Comparison of ENCODE assay signal across 1 cellular context in the genomic region with DNA sequence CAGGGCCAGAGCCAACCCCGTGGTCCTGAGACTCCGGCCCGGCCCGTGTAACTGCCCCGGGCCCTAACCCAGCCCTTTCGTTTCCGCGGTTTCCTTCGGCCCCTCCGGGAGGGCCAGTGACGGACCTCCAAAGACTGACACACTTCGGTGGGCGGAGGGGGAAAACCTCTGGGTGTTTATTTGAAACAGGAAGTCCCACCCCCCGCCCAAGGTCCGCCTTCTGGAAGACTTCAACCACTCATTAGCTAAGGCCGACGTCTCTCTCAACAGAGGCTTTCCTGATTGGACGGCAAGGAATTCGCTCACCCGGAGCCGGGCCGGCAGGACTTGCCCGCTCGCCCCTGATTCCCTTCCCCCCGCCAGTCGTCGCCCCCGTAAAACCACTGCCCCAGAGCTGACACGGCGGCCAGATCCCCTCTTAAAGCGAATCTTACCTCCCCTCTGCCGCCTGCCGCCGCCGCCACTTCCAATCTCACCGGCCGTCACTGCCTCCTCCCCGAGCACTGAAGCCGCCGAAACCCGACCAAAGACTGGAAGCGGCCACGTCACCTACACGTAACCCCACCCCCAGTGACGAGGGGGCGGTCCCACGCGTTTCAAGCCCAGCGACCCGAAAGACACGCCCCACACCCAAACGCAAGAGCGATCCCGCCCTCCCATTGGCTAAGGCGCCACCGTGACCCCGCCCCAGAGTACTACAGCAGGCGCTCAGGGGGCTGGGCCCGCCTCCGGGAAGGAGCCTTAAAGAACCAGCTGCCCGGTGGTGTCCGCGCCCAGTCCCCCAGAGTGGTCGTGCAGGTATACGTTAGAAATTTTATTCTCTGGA.
TF ChIP-seq lines count a peak whose summit lies in the region.

A gene with protein sequence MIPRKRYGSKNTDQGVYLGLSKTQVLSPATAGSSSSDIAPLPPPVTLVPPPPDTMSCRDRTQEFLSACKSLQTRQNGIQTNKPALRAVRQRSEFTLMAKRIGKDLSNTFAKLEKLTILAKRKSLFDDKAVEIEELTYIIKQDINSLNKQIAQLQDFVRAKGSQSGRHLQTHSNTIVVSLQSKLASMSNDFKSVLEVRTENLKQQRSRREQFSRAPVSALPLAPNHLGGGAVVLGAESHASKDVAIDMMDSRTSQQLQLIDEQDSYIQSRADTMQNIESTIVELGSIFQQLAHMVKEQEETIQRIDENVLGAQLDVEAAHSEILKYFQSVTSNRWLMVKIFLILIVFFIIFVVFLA (minus strand): TSS at position 532 of the 826 bp plus-strand sequence. CDS start 808 bp downstream, outside the sequence.

TF ChIP-seq in HepG2, 621 proteins besides CTCF, POLR2A, EP300 and RAD21 (continued from another document and continues in another):
- TF ChIP-seq, protein P1, sequence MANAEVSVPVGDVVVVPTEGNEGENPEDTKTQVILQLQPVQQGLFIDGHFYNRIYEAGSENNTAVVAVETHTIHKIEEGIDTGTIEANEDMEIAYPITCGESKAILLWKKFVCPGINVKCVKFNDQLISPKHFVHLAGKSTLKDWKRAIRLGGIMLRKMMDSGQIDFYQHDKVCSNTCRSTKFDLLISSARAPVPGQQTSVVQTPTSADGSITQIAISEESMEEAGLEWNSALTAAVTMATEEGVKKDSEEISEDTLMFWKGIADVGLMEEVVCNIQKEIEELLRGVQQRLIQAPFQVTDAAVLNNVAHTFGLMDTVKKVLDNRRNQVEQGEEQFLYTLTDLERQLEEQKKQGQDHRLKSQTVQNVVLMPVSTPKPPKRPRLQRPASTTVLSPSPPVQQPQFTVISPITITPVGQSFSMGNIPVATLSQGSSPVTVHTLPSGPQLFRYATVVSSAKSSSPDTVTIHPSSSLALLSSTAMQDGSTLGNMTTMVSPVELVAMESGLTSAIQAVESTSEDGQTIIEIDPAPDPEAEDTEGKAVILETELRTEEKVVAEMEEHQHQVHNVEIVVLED (CRISPR knock-in tag; IDR thresholded peaks at IDR 0.05; ENCODE audit: borderline replicate concordance): peak; percentile 77
- TF ChIP-seq, protein P2, sequence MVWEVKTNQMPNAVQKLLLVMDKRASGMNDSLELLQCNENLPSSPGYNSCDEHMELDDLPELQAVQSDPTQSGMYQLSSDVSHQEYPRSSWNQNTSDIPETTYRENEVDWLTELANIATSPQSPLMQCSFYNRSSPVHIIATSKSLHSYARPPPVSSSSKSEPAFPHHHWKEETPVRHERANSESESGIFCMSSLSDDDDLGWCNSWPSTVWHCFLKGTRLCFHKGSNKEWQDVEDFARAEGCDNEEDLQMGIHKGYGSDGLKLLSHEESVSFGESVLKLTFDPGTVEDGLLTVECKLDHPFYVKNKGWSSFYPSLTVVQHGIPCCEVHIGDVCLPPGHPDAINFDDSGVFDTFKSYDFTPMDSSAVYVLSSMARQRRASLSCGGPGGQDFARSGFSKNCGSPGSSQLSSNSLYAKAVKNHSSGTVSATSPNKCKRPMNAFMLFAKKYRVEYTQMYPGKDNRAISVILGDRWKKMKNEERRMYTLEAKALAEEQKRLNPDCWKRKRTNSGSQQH (CRISPR knock-in tag; IDR thresholded peaks at IDR 0.05; ENCODE audit: low read depth): no peak
- TF ChIP-seq AGO1 (IDR thresholded peaks at IDR 0.05; ENCODE audit: low read depth, low read length, poor library complexity, severe bottlenecking) (peak; percentile 62), GABPA (IDR thresholded peaks at IDR 0.05; ENCODE audit: low read depth, low read length) (peak; percentile 74), GABPA (CRISPR knock-in tag; IDR thresholded peaks at IDR 0.05; ENCODE audit: low read depth) (peak; percentile 94), MXI1 (IDR thresholded peaks at IDR 0.05; ENCODE audit: borderline replicate concordance, low read depth, low read length) (peak; percentile 70; the same call in 1 of the 3 replicates), NR2C2 (CRISPR knock-in tag; IDR thresholded peaks at IDR 0.05; ENCODE audit: borderline replicate concordance) (peak; percentile 63; the same call in 1 of the 2 replicates), MEIS2 (CRISPR knock-in tag; IDR thresholded peaks at IDR 0.05) (peak; percentile 26; the same call in 1 of the 2 replicates), ZSCAN31 (CRISPR knock-in tag; IDR thresholded peaks at IDR 0.05; ENCODE audit: low read depth) (no peak), ZNF782 (CRISPR knock-in tag; IDR thresholded peaks at IDR 0.05; ENCODE audit: borderline replicate concordance) (0 out of 2 replicates have a peak, but pooled peaks have one; percentile 5), ZFX (CRISPR knock-in tag; IDR thresholded peaks at IDR 0.05; ENCODE audit: low read depth) (peak; percentile 73; the same call in 1 of the 2 replicates), NFKBIZ (CRISPR knock-in tag; IDR thresholded peaks at IDR 0.05) (0 out of 2 replicates have a peak, but pooled peaks have one; percentile 22), JUN (CRISPR knock-in tag; IDR thresholded peaks at IDR 0.05) (no peak), ZNF841 (CRISPR knock-in tag; IDR thresholded peaks at IDR 0.05; ENCODE audit: borderline replicate concordance) (no peak), TCF7L2 (IDR thresholded peaks at IDR 0.05; ENCODE audit: low read depth, low read length) (no peak), ZNF563 (CRISPR knock-in tag; IDR thresholded peaks at IDR 0.05) (no peak; the same call in 1 of the 2 replicates), KLF15 (CRISPR knock-in tag; IDR thresholded peaks at IDR 0.05; ENCODE audit: borderline replicate concordance) (0 out of 2 replicates have a peak, but pooled peaks have one; percentile 43), ZNF589 (CRISPR knock-in tag; conservative IDR thresholded peaks at IDR 0.05) (no peak), FOXK1 (CRISPR knock-in tag; IDR thresholded peaks at IDR 0.05; ENCODE audit: borderline replicate concordance, low read depth) (peak; percentile 93; the same call in 1 of the 2 replicates), KDM2A (CRISPR knock-in tag; IDR thresholded peaks at IDR 0.05; ENCODE audit: borderline replicate concordance, low read depth) (peak; percentile 65), REXO4 (CRISPR knock-in tag; IDR thresholded peaks at IDR 0.05; ENCODE audit: borderline replicate concordance) (no peak), ZNF343 (CRISPR knock-in tag; IDR thresholded peaks at IDR 0.05) (peak; percentile 79), CREM (IDR thresholded peaks at IDR 0.05) (peak; percentile 83), CREM (CRISPR knock-in tag; IDR thresholded peaks at IDR 0.05) (no peak), ZNF670 (CRISPR knock-in tag; IDR thresholded peaks at IDR 0.05; ENCODE audit: borderline replicate concordance) (no peak), KDM5A (IDR thresholded peaks at IDR 0.05; ENCODE audit: borderline replicate concordance, low read length) (peak; percentile 78; the same call in 1 of the 2 replicates), ZNF234 (CRISPR knock-in tag; conservative IDR thresholded peaks at IDR 0.05) (no peak), ZNF547 (CRISPR knock-in tag; IDR thresholded peaks at IDR 0.05) (peak; percentile 80)
- TF ChIP-seq, protein P3, sequence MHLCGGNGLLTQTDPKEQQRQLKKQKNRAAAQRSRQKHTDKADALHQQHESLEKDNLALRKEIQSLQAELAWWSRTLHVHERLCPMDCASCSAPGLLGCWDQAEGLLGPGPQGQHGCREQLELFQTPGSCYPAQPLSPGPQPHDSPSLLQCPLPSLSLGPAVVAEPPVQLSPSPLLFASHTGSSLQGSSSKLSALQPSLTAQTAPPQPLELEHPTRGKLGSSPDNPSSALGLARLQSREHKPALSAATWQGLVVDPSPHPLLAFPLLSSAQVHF (CRISPR knock-in tag; IDR thresholded peaks at IDR 0.05): no peak
- TF ChIP-seq, protein P4, sequence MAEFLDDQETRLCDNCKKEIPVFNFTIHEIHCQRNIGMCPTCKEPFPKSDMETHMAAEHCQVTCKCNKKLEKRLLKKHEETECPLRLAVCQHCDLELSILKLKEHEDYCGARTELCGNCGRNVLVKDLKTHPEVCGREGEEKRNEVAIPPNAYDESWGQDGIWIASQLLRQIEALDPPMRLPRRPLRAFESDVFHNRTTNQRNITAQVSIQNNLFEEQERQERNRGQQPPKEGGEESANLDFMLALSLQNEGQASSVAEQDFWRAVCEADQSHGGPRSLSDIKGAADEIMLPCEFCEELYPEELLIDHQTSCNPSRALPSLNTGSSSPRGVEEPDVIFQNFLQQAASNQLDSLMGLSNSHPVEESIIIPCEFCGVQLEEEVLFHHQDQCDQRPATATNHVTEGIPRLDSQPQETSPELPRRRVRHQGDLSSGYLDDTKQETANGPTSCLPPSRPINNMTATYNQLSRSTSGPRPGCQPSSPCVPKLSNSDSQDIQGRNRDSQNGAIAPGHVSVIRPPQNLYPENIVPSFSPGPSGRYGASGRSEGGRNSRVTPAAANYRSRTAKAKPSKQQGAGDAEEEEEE (CRISPR knock-in tag; IDR thresholded peaks at IDR 0.05; ENCODE audit: borderline replicate concordance): no peak
- TF ChIP-seq, protein P5, sequence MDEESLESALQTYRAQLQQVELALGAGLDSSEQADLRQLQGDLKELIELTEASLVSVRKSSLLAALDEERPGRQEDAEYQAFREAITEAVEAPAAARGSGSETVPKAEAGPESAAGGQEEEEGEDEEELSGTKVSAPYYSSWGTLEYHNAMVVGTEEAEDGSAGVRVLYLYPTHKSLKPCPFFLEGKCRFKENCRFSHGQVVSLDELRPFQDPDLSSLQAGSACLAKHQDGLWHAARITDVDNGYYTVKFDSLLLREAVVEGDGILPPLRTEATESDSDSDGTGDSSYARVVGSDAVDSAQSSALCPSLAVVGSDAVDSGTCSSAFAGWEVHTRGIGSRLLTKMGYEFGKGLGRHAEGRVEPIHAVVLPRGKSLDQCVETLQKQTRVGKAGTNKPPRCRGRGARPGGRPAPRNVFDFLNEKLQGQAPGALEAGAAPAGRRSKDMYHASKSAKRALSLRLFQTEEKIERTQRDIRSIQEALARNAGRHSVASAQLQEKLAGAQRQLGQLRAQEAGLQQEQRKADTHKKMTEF (CRISPR knock-in tag; IDR thresholded peaks at IDR 0.05): peak; percentile 26; the same call in 1 of the 2 replicates
- TF ChIP-seq, protein P6, sequence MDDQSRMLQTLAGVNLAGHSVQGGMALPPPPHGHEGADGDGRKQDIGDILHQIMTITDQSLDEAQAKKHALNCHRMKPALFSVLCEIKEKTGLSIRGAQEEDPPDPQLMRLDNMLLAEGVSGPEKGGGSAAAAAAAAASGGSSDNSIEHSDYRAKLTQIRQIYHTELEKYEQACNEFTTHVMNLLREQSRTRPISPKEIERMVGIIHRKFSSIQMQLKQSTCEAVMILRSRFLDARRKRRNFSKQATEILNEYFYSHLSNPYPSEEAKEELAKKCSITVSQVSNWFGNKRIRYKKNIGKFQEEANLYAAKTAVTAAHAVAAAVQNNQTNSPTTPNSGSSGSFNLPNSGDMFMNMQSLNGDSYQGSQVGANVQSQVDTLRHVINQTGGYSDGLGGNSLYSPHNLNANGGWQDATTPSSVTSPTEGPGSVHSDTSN (CRISPR knock-in tag; IDR thresholded peaks at IDR 0.05; ENCODE audit: borderline replicate concordance): peak; percentile 33; the same call in 1 of the 2 replicates
- TF ChIP-seq, protein P7, sequence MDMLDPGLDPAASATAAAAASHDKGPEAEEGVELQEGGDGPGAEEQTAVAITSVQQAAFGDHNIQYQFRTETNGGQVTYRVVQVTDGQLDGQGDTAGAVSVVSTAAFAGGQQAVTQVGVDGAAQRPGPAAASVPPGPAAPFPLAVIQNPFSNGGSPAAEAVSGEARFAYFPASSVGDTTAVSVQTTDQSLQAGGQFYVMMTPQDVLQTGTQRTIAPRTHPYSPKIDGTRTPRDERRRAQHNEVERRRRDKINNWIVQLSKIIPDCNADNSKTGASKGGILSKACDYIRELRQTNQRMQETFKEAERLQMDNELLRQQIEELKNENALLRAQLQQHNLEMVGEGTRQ (IDR thresholded peaks at IDR 0.05; ENCODE audit: low read depth, low read length): peak; percentile 26; the same call in 1 of the 2 replicates
- TF ChIP-seq, protein P7 (CRISPR knock-in tag; IDR thresholded peaks at IDR 0.05; ENCODE audit: borderline replicate concordance): peak; percentile 61
- TF ChIP-seq, protein P8, sequence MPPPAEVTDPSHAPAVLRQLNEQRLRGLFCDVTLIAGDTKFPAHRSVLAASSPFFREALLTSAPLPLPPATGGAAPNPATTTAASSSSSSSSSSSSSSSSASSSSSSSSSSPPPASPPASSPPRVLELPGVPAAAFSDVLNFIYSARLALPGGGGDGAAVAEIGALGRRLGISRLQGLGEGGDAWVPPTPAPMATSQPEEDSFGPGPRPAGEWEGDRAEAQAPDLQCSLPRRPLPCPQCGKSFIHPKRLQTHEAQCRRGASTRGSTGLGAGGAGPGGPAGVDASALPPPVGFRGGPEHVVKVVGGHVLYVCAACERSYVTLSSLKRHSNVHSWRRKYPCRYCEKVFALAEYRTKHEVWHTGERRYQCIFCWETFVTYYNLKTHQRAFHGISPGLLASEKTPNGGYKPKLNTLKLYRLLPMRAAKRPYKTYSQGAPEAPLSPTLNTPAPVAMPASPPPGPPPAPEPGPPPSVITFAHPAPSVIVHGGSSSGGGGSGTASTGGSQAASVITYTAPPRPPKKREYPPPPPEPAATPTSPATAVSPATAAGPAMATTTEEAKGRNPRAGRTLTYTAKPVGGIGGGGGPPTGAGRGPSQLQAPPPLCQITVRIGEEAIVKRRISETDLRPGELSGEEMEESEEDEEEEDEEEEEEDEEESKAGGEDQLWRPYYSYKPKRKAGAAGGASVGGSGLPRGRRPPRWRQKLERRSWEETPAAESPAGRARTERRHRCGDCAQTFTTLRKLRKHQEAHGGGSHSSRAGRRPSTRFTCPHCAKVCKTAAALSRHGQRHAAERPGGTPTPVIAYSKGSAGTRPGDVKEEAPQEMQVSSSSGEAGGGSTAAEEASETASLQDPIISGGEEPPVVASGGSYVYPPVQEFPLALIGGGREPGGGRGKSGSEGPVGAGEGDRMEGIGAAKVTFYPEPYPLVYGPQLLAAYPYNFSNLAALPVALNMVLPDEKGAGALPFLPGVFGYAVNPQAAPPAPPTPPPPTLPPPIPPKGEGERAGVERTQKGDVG (CRISPR knock-in tag; IDR thresholded peaks at IDR 0.05; ENCODE audit: borderline replicate concordance): no peak
- TF ChIP-seq, protein P9, sequence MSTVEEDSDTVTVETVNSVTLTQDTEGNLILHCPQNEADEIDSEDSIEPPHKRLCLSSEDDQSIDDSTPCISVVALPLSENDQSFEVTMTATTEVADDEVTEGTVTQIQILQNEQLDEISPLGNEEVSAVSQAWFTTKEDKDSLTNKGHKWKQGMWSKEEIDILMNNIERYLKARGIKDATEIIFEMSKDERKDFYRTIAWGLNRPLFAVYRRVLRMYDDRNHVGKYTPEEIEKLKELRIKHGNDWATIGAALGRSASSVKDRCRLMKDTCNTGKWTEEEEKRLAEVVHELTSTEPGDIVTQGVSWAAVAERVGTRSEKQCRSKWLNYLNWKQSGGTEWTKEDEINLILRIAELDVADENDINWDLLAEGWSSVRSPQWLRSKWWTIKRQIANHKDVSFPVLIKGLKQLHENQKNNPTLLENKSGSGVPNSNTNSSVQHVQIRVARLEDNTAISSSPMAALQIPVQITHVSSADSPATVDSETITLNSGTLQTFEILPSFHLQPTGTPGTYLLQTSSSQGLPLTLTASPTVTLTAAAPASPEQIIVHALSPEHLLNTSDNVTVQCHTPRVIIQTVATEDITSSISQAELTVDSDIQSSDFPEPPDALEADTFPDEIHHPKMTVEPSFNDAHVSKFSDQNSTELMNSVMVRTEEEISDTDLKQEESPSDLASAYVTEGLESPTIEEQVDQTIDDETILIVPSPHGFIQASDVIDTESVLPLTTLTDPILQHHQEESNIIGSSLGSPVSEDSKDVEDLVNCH (CRISPR knock-in tag; IDR thresholded peaks at IDR 0.05): 0 out of 2 replicates have a peak, but pooled peaks have one; percentile 50
